In the genomic region with DNA sequence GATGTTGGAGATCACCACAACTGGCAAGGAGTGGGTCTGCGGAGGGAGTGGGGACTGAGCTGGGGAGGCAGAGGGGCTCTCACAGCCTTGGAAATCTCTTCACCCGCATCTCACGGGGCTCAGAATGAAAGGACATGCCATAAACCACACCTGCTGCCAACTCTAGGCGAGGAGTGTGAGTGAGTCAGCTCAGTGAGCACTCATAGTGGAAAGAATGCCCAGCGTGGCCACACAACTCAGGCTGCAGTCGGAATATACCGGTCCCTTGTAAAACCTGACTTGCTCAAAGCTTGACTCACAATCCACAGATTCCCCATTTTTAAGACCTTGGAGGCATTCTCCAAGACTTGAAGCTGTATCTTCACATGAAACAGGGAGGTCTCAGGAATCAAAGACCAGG, we compare ENCODE assay signal across 12 cellular contexts. TPM values are rescaled to one million over a fixed set of nuclear protein-coding genes. Genes with fewer than 3 reads are reported as not detected.
A peak's percentile ranks its signal among the peaks of the same experiment; 100 is the strongest.
DNase-seq lines count a peak whose midpoint lies in the region; ATAC-seq and TF ChIP-seq lines count a peak whose summit lies in the region.
"Had no signal": no experiment of that assay in that cellular context is flagged by ENCODE, and none has a peak within 500 bp of the region (broad histone marks: within the 10 kb centered on the region; RNA-seq: fewer than 3 reads in every experiment).

No MANE protein-coding gene starts in this region.

- no peak overlapping the region for H2AFZ ChIP-seq in ACC112 (ENCODE audit: low read length, unreplicated experiment)

- peaks cover 41% of the 10 kb centered on the region for H3K4me1 ChIP-seq in ACC112 (ENCODE audit: control insufficient read depth, insufficient read depth, low read length, unreplicated experiment)
- H3K4me1 ChIP-seq in breast epithelium, result peaks cover 0 to 17% of the 10 kb centered on the region in 2 donors
- H3K4me1 ChIP-seq in lung (ENCODE audit: control insufficient read depth in 2 of 2, insufficient read depth in 2 of 2, low read length in 2 of 2), result peaks cover 0 to 2% of the 10 kb centered on the region in 2 donors

- CTCF ChIA-PET in HEK293T (lab: Yijun Ruan, JAX), result interaction anchor here (0.6 to 2.1 kb wide), 3 partner anchors 78 to 87 kb away, joined by 3 to 9 read pairs (median 6); no protein-coding TSS in a partner anchor

- no peak for TF ChIP-seq EP300 in Ishikawa (IDR thresholded peaks at IDR 0.05; ENCODE audit: borderline replicate concordance)

- intact Hi-C loops in breast epithelium (cut with DNase I; ENCODE audit: low total_unique reads), result no loop called here

- TF ChIP-seq CTCF in breast epithelium (IDR thresholded peaks at IDR 0.05), result no peak
- TF ChIP-seq CTCF in lung (IDR thresholded peaks at IDR 0.05; ENCODE audit: control extremely low read depth, extremely low read depth), result no peak

- H3K27ac ChIP-seq in ACC112 (ENCODE audit: low read depth, low read length) (peak overlapping the region; percentile 46), breast epithelium (peak overlapping the region; percentile 48 to 70), lung (ENCODE audit: low read depth in 1 of 2, low read length in 1 of 2) (peak overlapping the region in 1 of 2 donors; percentile 68)

- no peak for TF ChIP-seq RAD21 in Ishikawa (IDR thresholded peaks at IDR 0.05; ENCODE audit: low read depth)

- ATAC-seq in lung (ENCODE audit: insufficient read depth, low FRiP score), result peak; percentile 21

- H3K36me3 ChIP-seq in ACC112 (ENCODE audit: insufficient read depth, low read length), result peaks cover 31% of the 10 kb centered on the region
- H3K36me3 ChIP-seq in breast epithelium, result no peaks in the 10 kb centered on the region
- H3K36me3 ChIP-seq in lung (ENCODE audit: control insufficient read depth in 2 of 2, insufficient read depth in 2 of 2, low read length in 2 of 2), result peaks cover 43 to 45% of the 10 kb centered on the region in 2 donors

- TF ChIP-seq POLR2A in breast epithelium (IDR thresholded peaks at IDR 0.05), result no peak

- WGBS in lung, 2 donors, result 71 to 84% methylated on average over 7 of the region's 7 CpGs

- DNase-seq in breast epithelium (ENCODE audit: low spot score in 2 of 2) (peak in 1 of 2 donors; percentile 51), lung (ENCODE audit: low spot score) (no peak), mucosa of gallbladder (ENCODE audit: low spot score) (no peak), HEK293T (ENCODE audit: extremely low spot score) (no peak), hippocampal formation (lab: John Stamatoyannopoulos, UW) (no peak)
- DNase-seq in activated CD4-positive, CD25-positive, alpha-beta regulatory T cell (lab: John Stamatoyannopoulos, UW), result no peak
- DNase-seq: activated B cell treated with CpG ODN at 0.5 μM for 24 hours, naive B cell, NCI-H446 had no signal

- POLR2A ChIA-PET in HEK293T (lab: Yijun Ruan, JAX), result no interaction called here

- no peaks in the 10 kb centered on the region for H3K79me2 ChIP-seq in ACC112 (ENCODE audit: control insufficient read depth, insufficient read depth, low read length, unreplicated experiment)

- H3K4me3 ChIP-seq in ACC112 (ENCODE audit: low read depth, low read length) (no peak overlapping the region), breast epithelium (no peak overlapping the region), lung (no peak overlapping the region)

- H3K27me3 ChIP-seq in ACC112 (ENCODE audit: insufficient read depth, low read length) (no peaks in the 10 kb centered on the region), breast epithelium (no peaks in the 10 kb centered on the region), lung (ENCODE audit: control insufficient read depth, insufficient read depth) (no peaks in the 10 kb centered on the region)

- H3K9me3 ChIP-seq in breast epithelium (no peaks in the 10 kb centered on the region), lung (ENCODE audit: control insufficient read depth in 2 of 2, insufficient read depth in 1 of 2, low read length in 1 of 2) (no peaks in the 10 kb centered on the region)
- H3K9me3 ChIP-seq: Caco-2 had no signal

TF ChIP-seq in Ishikawa, 13 proteins besides CTCF, POLR2A, EP300 and RAD21:
- TF ChIP-seq TEAD4 (IDR thresholded peaks at IDR 0.05) (0 out of 2 replicates have a peak, but pooled peaks have one; percentile 30), TCF12 (IDR thresholded peaks at IDR 0.05; ENCODE audit: low read depth) (no peak)

TF ChIP-seq in HEK293T, 16 proteins besides CTCF, POLR2A, EP300 and RAD21:
- TF ChIP-seq, protein P1, sequence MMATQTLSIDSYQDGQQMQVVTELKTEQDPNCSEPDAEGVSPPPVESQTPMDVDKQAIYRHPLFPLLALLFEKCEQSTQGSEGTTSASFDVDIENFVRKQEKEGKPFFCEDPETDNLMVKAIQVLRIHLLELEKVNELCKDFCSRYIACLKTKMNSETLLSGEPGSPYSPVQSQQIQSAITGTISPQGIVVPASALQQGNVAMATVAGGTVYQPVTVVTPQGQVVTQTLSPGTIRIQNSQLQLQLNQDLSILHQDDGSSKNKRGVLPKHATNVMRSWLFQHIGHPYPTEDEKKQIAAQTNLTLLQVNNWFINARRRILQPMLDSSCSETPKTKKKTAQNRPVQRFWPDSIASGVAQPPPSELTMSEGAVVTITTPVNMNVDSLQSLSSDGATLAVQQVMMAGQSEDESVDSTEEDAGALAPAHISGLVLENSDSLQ (IDR thresholded peaks at IDR 0.05), result no peak
- TF ChIP-seq L3MBTL2 (conservative IDR thresholded peaks at IDR 0.05) (no peak), HDGF (IDR thresholded peaks at IDR 0.05; ENCODE audit: borderline replicate concordance) (no peak), NFRKB (IDR thresholded peaks at IDR 0.05) (no peak), LEF1 (IDR thresholded peaks at IDR 0.05; ENCODE audit: borderline replicate concordance) (no peak), ELF4 (IDR thresholded peaks at IDR 0.05) (no peak), ZNF384 (IDR thresholded peaks at IDR 0.05) (no peak), FOXM1 (IDR thresholded peaks at IDR 0.05; ENCODE audit: borderline replicate concordance) (no peak), SP1 (IDR thresholded peaks at IDR 0.05) (no peak), BHLHE40 (IDR thresholded peaks at IDR 0.05; ENCODE audit: borderline replicate concordance) (no peak), FOXK2 (IDR thresholded peaks at IDR 0.05) (no peak), SUZ12 (IDR thresholded peaks at IDR 0.05) (no peak), CTBP1 (IDR thresholded peaks at IDR 0.05; ENCODE audit: borderline replicate concordance) (no peak)

RNA-seq across cellular contexts. Expression of gene STAT5A, which starts 36.7 kb away (rescaled TPM):
- 100 to 1,000 TPM in 1 of 3 donors, 10 to 100 TPM in 2; 72.8 to 363 (median 78.9) TPM for total RNA-seq in breast epithelium
- 10 to 100 TPM; 20.9 to 52.0 TPM for total RNA-seq in lung
- polyA plus RNA-seq in lung, result 10 to 100 TPM; 16.4 to 42.8 TPM
- total RNA-seq in mucosa of gallbladder, result 30.8 TPM

RNA-seq across cellular contexts. Expression of gene STAT5B, which starts 48.8 kb away (rescaled TPM):
- total RNA-seq in breast epithelium (100 to 1,000 TPM in 2 of 3 donors, 10 to 100 TPM in 1; 97.2 to 130 (median 101) TPM), lung (10 to 100 TPM; 49.5 to 53.6 TPM), mucosa of gallbladder (61.7 TPM)
- 10 to 100 TPM; 23.3 to 46.8 TPM for polyA plus RNA-seq in lung
